Comparison of ENCODE assay signal across 11 cellular contexts in the genomic region with DNA sequence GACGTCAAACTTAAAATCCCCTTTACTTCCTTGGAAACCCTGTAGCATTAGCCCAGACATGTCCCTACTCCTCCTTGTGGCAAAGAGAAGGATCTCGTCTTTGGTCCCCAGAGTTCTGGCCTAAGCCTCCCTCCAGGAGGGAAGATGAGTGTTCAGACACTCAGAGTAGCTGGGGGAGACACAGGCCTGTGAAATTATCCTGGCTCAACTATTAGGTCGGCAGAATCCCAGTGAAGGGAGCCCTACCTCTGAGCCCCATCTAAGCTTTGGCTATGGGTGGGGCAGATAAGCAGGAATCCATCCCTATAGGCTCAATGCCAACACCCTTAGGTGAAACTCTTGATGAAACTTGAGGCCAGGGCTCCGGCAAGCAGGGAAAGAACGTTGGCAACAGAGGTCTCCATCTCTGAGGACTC. TPM values are rescaled to one million over a fixed set of nuclear protein-coding genes. Genes with fewer than 3 reads are reported as not detected.
DNase-seq lines count a peak whose midpoint lies in the region; ATAC-seq and TF ChIP-seq lines count a peak whose summit lies in the region.
"Had no signal": no experiment of that assay in that cellular context is flagged by ENCODE, and none has a peak within 500 bp of the region (broad histone marks: within the 10 kb centered on the region; RNA-seq: fewer than 3 reads in every experiment).

No MANE protein-coding gene starts in this region.

- intact Hi-C loops in activated CD4-positive, alpha-beta memory T cell treated with anti-CD3 and anti-CD28 coated beads for 36 hours (cut with micrococcal nuclease), result loop anchor here (10.0 kb wide), 1 partner anchor 166 kb away; the partner anchor contains the start of gene ARID1A
- intact Hi-C loops in vagina (cut with DNase I), result no loop called here

- no peaks in the 10 kb centered on the region for H3K9me3 Mint-ChIP-seq in activated CD4-positive, alpha-beta memory T cell treated with anti-CD3 and anti-CD28 coated beads for 36 hours
- H3K9me3 Mint-ChIP-seq in activated CD4-positive, alpha-beta memory T cell treated with anti-CD3 and anti-CD28 coated beads, Interleukin-2, amount 10 ng/mL, durations not matched to agents 7 days and 5 days, result no peaks in the 10 kb centered on the region

- no peak overlapping the region for H3K4me3 ChIP-seq in fibroblast of pulmonary artery (replicated peaks; ENCODE audit: low read depth, low read length)
- H3K4me3 ChIP-seq in vagina, result no peak overlapping the region
- H3K4me3 ChIP-seq: gastroesophageal sphincter had no signal

- no peaks in the 10 kb centered on the region for H3K9me3 ChIP-seq in vagina
- H3K9me3 ChIP-seq: gastroesophageal sphincter had no signal

- TF ChIP-seq CTCF in fibroblast of pulmonary artery (IDR thresholded peaks at IDR 0.05; ENCODE audit: low read length, missing control alignments), result peak; percentile 24
- no peak for TF ChIP-seq CTCF in vagina (IDR thresholded peaks at IDR 0.05)

- H3K36me3 ChIP-seq in vagina, result no peaks in the 10 kb centered on the region

- H3K27me3 Mint-ChIP-seq in activated CD4-positive, alpha-beta memory T cell treated with anti-CD3 and anti-CD28 coated beads for 36 hours, result no peaks in the 10 kb centered on the region
- H3K27me3 Mint-ChIP-seq in activated CD4-positive, alpha-beta memory T cell treated with anti-CD3 and anti-CD28 coated beads, Interleukin-2, amount 10 ng/mL, durations not matched to agents 7 days and 5 days, result no peaks in the 10 kb centered on the region

- POLR2A ChIA-PET in activated CD4-positive, alpha-beta memory T cell treated with anti-CD3 and anti-CD28 coated beads for 36 hours (lab: Charles Lee), result no interaction called here
- POLR2A ChIA-PET in activated CD4-positive, alpha-beta memory T cell treated with anti-CD3 and anti-CD28 coated beads, Interleukin-2, amount 10 ng/mL, durations not matched to agents 7 days and 5 days (lab: Charles Lee), result interaction anchor here (1.3 to 1.9 kb wide), 2 partner anchors 10 to 39 kb away, joined by 4 to 6 read pairs; partner anchors contain the start of gene GPATCH3

- no peak for DNase-seq in activated CD4-positive, alpha-beta memory T cell treated with anti-CD3 and anti-CD28 coated beads for 36 hours
- no peak for DNase-seq in activated CD4-positive, alpha-beta memory T cell treated with anti-CD3 and anti-CD28 coated beads, Interleukin-2, amount 10 ng/mL, durations not matched to agents 7 days and 5 days
- DNase-seq in SW480 (ENCODE audit: low spot score) (peak; percentile 30), fibroblast of pulmonary artery (ENCODE audit: low read depth) (peak; percentile 29), vagina (ENCODE audit: extremely low spot score in 2 of 2) (no peak), NCI-H1436 treated with DMSO at 0.1 percent for 48 hours (lab: John Stamatoyannopoulos, UW) (no peak), cortex of kidney (lab: John Stamatoyannopoulos, UW) (no peak)
- DNase-seq: stimulated activated CD4-positive, alpha-beta T cell treated with anti-CD3 and anti-CD28 coated beads, Interleukin-1b, Interleukin-23, amount 100 ng/mL, for 48 hours had no signal

- H3K36me3 Mint-ChIP-seq in activated CD4-positive, alpha-beta memory T cell treated with anti-CD3 and anti-CD28 coated beads for 36 hours, result peaks cover 6% of the 10 kb centered on the region
- peaks cover 12% of the 10 kb centered on the region for H3K36me3 Mint-ChIP-seq in activated CD4-positive, alpha-beta memory T cell treated with anti-CD3 and anti-CD28 coated beads, Interleukin-2, amount 10 ng/mL, durations not matched to agents 7 days and 5 days (ENCODE audit: low read depth)

- H3K27ac ChIP-seq in vagina, result peak overlapping the region; percentile 98
- H3K27ac ChIP-seq: gastroesophageal sphincter had no signal

- peak overlapping the region; percentile 38 for H3K27ac Mint-ChIP-seq in activated CD4-positive, alpha-beta memory T cell treated with anti-CD3 and anti-CD28 coated beads for 36 hours
- no peak overlapping the region for H3K27ac Mint-ChIP-seq in activated CD4-positive, alpha-beta memory T cell treated with anti-CD3 and anti-CD28 coated beads, Interleukin-2, amount 10 ng/mL, durations not matched to agents 7 days and 5 days
- H3K27ac Mint-ChIP-seq: CD14-positive monocyte had no signal

- no peak overlapping the region for H3K4me3 Mint-ChIP-seq in activated CD4-positive, alpha-beta memory T cell treated with anti-CD3 and anti-CD28 coated beads for 36 hours
- no peak overlapping the region for H3K4me3 Mint-ChIP-seq in activated CD4-positive, alpha-beta memory T cell treated with anti-CD3 and anti-CD28 coated beads, Interleukin-2, amount 10 ng/mL, durations not matched to agents 7 days and 5 days
- H3K4me3 Mint-ChIP-seq: CD14-positive monocyte had no signal

- no peak for ATAC-seq in esophagus mucosa
- ATAC-seq: gastroesophageal sphincter had no signal

- CTCF ChIA-PET in activated CD4-positive, alpha-beta memory T cell treated with anti-CD3 and anti-CD28 coated beads for 36 hours (lab: Charles Lee), result interaction anchor here (0.7 to 1.5 kb wide), 4 partner anchors 16 to 277 kb away, joined by 3 to 6 read pairs (median 3); partner anchors contain the start of gene ZDHHC18
- CTCF ChIA-PET in activated CD4-positive, alpha-beta memory T cell treated with anti-CD3 and anti-CD28 coated beads, Interleukin-2, amount 10 ng/mL, durations not matched to agents 7 days and 5 days (lab: Charles Lee), result interaction anchor here (1.0 to 1.6 kb wide), 3 partner anchors 10 to 70 kb away, joined by 3 to 6 read pairs (median 3); no protein-coding TSS in a partner anchor

- peaks cover 57% of the 10 kb centered on the region for H3K4me1 ChIP-seq in vagina

- no peaks in the 10 kb centered on the region for H3K27me3 ChIP-seq in vagina
- H3K27me3 ChIP-seq: gastroesophageal sphincter had no signal

- TF ChIP-seq POLR2A in vagina (IDR thresholded peaks at IDR 0.05), result no peak

- H3K4me1 Mint-ChIP-seq in activated CD4-positive, alpha-beta memory T cell treated with anti-CD3 and anti-CD28 coated beads for 36 hours (ENCODE audit: low read depth), result peaks cover 29% of the 10 kb centered on the region
- H3K4me1 Mint-ChIP-seq in activated CD4-positive, alpha-beta memory T cell treated with anti-CD3 and anti-CD28 coated beads, Interleukin-2, amount 10 ng/mL, durations not matched to agents 7 days and 5 days, result peaks cover 37% of the 10 kb centered on the region

RNA-seq across cellular contexts. Expression of gene SFN, which starts 1.7 kb away (rescaled TPM):
- 1 to 10 TPM in 1 of 2 experiments, under 1 TPM in 1; 0.95 to 1.5 TPM for total RNA-seq in activated CD4-positive, alpha-beta memory T cell treated with anti-CD3 and anti-CD28 coated beads for 36 hours
- 1 to 10 TPM; 4.9 to 5.0 TPM for total RNA-seq in activated CD4-positive, alpha-beta memory T cell treated with anti-CD3 and anti-CD28 coated beads, Interleukin-2, amount 10 ng/mL, durations not matched to agents 7 days and 5 days
- total RNA-seq in vagina (406 TPM), esophagus mucosa (2,315 TPM)

RNA-seq across cellular contexts. Expression of gene GPN2, which starts 28.8 kb away (rescaled TPM):
- 10 to 100 TPM; 35.4 to 38.3 TPM for total RNA-seq in activated CD4-positive, alpha-beta memory T cell treated with anti-CD3 and anti-CD28 coated beads for 36 hours
- total RNA-seq in activated CD4-positive, alpha-beta memory T cell treated with anti-CD3 and anti-CD28 coated beads, Interleukin-2, amount 10 ng/mL, durations not matched to agents 7 days and 5 days, result 10 to 100 TPM; 29.4 to 31.4 TPM
- total RNA-seq in vagina (11.5 TPM), esophagus mucosa (20.0 TPM)

RNA-seq across cellular contexts. Expression of gene ZDHHC18, which starts 34.8 kb away (rescaled TPM):
- total RNA-seq in activated CD4-positive, alpha-beta memory T cell treated with anti-CD3 and anti-CD28 coated beads for 36 hours, result 10 to 100 TPM; 60.2 to 63.5 TPM
- total RNA-seq in activated CD4-positive, alpha-beta memory T cell treated with anti-CD3 and anti-CD28 coated beads, Interleukin-2, amount 10 ng/mL, durations not matched to agents 7 days and 5 days, result 10 to 100 TPM; 73.3 to 76.3 TPM
- 31.4 TPM for total RNA-seq in vagina
- total RNA-seq in esophagus mucosa, result 19.2 TPM

RNA-seq across cellular contexts. Expression of gene GPATCH3, which starts 39.0 kb away (rescaled TPM):
- 1 to 10 TPM; 6.3 to 9.2 TPM for total RNA-seq in activated CD4-positive, alpha-beta memory T cell treated with anti-CD3 and anti-CD28 coated beads for 36 hours
- 10 to 100 TPM; 16.0 to 16.7 TPM for total RNA-seq in activated CD4-positive, alpha-beta memory T cell treated with anti-CD3 and anti-CD28 coated beads, Interleukin-2, amount 10 ng/mL, durations not matched to agents 7 days and 5 days
- total RNA-seq in vagina (5.2 TPM), esophagus mucosa (10.4 TPM)

RNA-seq across cellular contexts. Expression of gene NR0B2, which starts 52.5 kb away (rescaled TPM):
- not detected for total RNA-seq in activated CD4-positive, alpha-beta memory T cell treated with anti-CD3 and anti-CD28 coated beads for 36 hours
- not detected for total RNA-seq in activated CD4-positive, alpha-beta memory T cell treated with anti-CD3 and anti-CD28 coated beads, Interleukin-2, amount 10 ng/mL, durations not matched to agents 7 days and 5 days
- total RNA-seq in vagina (not detected), esophagus mucosa (not detected)
- total RNA-seq: gastroesophageal sphincter had no signal

Comparison
In these comparisons a context has a peak if more than half of its experiments do, and no peak if none do; other contexts are left out.
1. DNase-seq: peak in SW480 (single experiment) and fibroblast of pulmonary artery (single experiment); none in activated CD4-positive, alpha-beta memory T cell treated with anti-CD3 and anti-CD28 coated beads for 36 hours (single experiment), activated CD4-positive, alpha-beta memory T cell treated with anti-CD3 and anti-CD28 coated beads, Interleukin-2, amount 10 ng/mL, durations not matched to agents 7 days and 5 days (single experiment), vagina (0 of 2), NCI-H1436 treated with DMSO at 0.1 percent for 48 hours (single experiment) and cortex of kidney (single experiment).
2. RNA of gene SFN, which starts 1.7 kb away (total RNA-seq): 2,315 TPM in esophagus mucosa (single experiment) and 406 TPM in vagina (single experiment); 4.9 to 5.0 TPM in activated CD4-positive, alpha-beta memory T cell treated with anti-CD3 and anti-CD28 coated beads, Interleukin-2, amount 10 ng/mL, durations not matched to agents 7 days and 5 days and 0.95 to 1.5 TPM in activated CD4-positive, alpha-beta memory T cell treated with anti-CD3 and anti-CD28 coated beads for 36 hours; every median in the first group is over 10 times any median in the second.